ENCODE assay signal across 1 cellular context in genomic region chr16:22191966-22192260, GRCh38.
A peak's percentile ranks its signal among the peaks of the same experiment; 100 is the strongest.
TF ChIP-seq lines count a peak whose summit lies in the region.

No MANE protein-coding gene starts in this region.

TF ChIP-seq in HepG2, 621 proteins besides CTCF, POLR2A, EP300 and RAD21 (continued from another document and continues in another):
- TF ChIP-seq SNAPC4 (CRISPR knock-in tag; IDR thresholded peaks at IDR 0.05) (peak; percentile 97), NR2F6 (IDR thresholded peaks at IDR 0.05) (no peak), NR2F6 (CRISPR knock-in tag; IDR thresholded peaks at IDR 0.05) (no peak), ARID2 (CRISPR knock-in tag; IDR thresholded peaks at IDR 0.05; ENCODE audit: borderline replicate concordance) (0 out of 2 replicates have a peak, but pooled peaks have one; percentile 11), ZNF124 (CRISPR knock-in tag; IDR thresholded peaks at IDR 0.05) (no peak), KLF6 (CRISPR knock-in tag; IDR thresholded peaks at IDR 0.05) (no peak), CCAR2 (optimal IDR thresholded peaks at IDR 0.05; ENCODE audit: low read depth, low read length) (no peak), RBFOX2 (IDR thresholded peaks at IDR 0.05; ENCODE audit: low read depth, low read length) (peak; percentile 60; the same call in 1 of the 2 replicates), JUN (CRISPR knock-in tag; IDR thresholded peaks at IDR 0.05) (no peak), ZBTB42 (CRISPR knock-in tag; IDR thresholded peaks at IDR 0.05) (no peak), ZNF564 (CRISPR knock-in tag; IDR thresholded peaks at IDR 0.05) (0 out of 2 replicates have a peak, but pooled peaks have one; percentile 7), GABPB1 (CRISPR knock-in tag; IDR thresholded peaks at IDR 0.05) (no peak), ARID4A (CRISPR knock-in tag; IDR thresholded peaks at IDR 0.05; ENCODE audit: borderline replicate concordance) (0 out of 2 replicates have a peak, but pooled peaks have one; percentile 4), ZNF672 (CRISPR knock-in tag; IDR thresholded peaks at IDR 0.05) (no peak), ZNF34 (CRISPR knock-in tag; IDR thresholded peaks at IDR 0.05; ENCODE audit: borderline replicate concordance) (0 out of 2 replicates have a peak, but pooled peaks have one; percentile 18), BHLHE40 (IDR thresholded peaks at IDR 0.05; ENCODE audit: low read length) (no peak), ZBTB44 (CRISPR knock-in tag; IDR thresholded peaks at IDR 0.05) (no peak), PBX3 (CRISPR knock-in tag; IDR thresholded peaks at IDR 0.05; ENCODE audit: borderline replicate concordance) (no peak), FLYWCH1 (CRISPR knock-in tag; IDR thresholded peaks at IDR 0.05) (no peak), YY1 (IDR thresholded peaks at IDR 0.05; ENCODE audit: insufficient read depth, insufficient replicate concordance, low read depth, low read length) (peak; percentile 88), HDAC1 (CRISPR knock-in tag; IDR thresholded peaks at IDR 0.05) (no peak), GPBP1L1 (CRISPR knock-in tag; IDR thresholded peaks at IDR 0.05) (no peak), PREB (CRISPR knock-in tag; IDR thresholded peaks at IDR 0.05) (no peak), ZNF609 (CRISPR knock-in tag; IDR thresholded peaks at IDR 0.05; ENCODE audit: borderline replicate concordance) (no peak), THRA (CRISPR knock-in tag; IDR thresholded peaks at IDR 0.05; ENCODE audit: borderline replicate concordance) (no peak), ZSCAN31 (CRISPR knock-in tag; IDR thresholded peaks at IDR 0.05; ENCODE audit: low read depth) (0 out of 2 replicates have a peak, but pooled peaks have one; percentile 53), ZBTB21 (CRISPR knock-in tag; IDR thresholded peaks at IDR 0.05) (no peak), TOPORS (CRISPR knock-in tag; IDR thresholded peaks at IDR 0.05) (no peak), AFF4 (CRISPR knock-in tag; IDR thresholded peaks at IDR 0.05) (no peak)
